8 cellular contexts compared by ENCODE assay signal in genomic region chr18:63074987-63075404, GRCh38.
DNase-seq lines count a peak whose midpoint lies in the region; ATAC-seq and TF ChIP-seq lines count a peak whose summit lies in the region.

No MANE protein-coding gene starts in this region.

- ATAC-seq in HG02981 (IDR thresholded peaks at IDR 0.05; ENCODE audit: unreplicated experiment) (peak; percentile 35), GM19452 (IDR thresholded peaks at IDR 0.05; ENCODE audit: unreplicated experiment) (no peak)

- no peaks in the 10 kb centered on the region for H3K27me3 ChIP-seq in mucosa of rectum (ENCODE audit: control insufficient read depth in 2 of 2, insufficient read depth in 2 of 2, low read length in 2 of 2)

- no peaks in the 10 kb centered on the region for H3K36me3 ChIP-seq in mucosa of rectum (ENCODE audit: control insufficient read depth in 2 of 2, insufficient read depth in 2 of 2, low read length in 2 of 2)

- H3K4me3 ChIP-seq in mucosa of rectum (ENCODE audit: low read length in 2 of 2) = peak overlapping the region; percentile 78 to 80

- H3K27ac ChIP-seq in mucosa of rectum (ENCODE audit: low read depth in 2 of 2, low read length in 2 of 2) = peak overlapping the region; percentile 75 to 90

- peaks cover 0 to 2% of the 10 kb centered on the region in 2 donors for H3K4me1 ChIP-seq in mucosa of rectum (ENCODE audit: control insufficient read depth in 2 of 2, insufficient read depth in 2 of 2, low read length in 2 of 2)

- peak overlapping the region; percentile 48 to 63 for H3K9ac ChIP-seq in mucosa of rectum (ENCODE audit: low read depth in 1 of 2, low read length in 2 of 2)

- no peaks in the 10 kb centered on the region for H3K9me3 ChIP-seq in mucosa of rectum (ENCODE audit: control insufficient read depth in 2 of 2, low read length in 2 of 2)

- TF ChIP-seq POLR2A in erythroblast (IDR thresholded peaks at IDR 0.05; ENCODE audit: low read length) = peak; percentile 65

- DNase-seq in ELF-1 (ENCODE audit: low read depth, low spot score) (peak; percentile 90), NCI-H774 (lab: John Stamatoyannopoulos, UW) (peak; percentile 45), activated T-cell treated with anti-CD3 and anti-CD28 coated beads for 48 hours (ENCODE audit: low read depth) (peak; percentile 55), erythroblast (lab: John Stamatoyannopoulos, UW) (peak; percentile 70 to 72)
- DNase-seq in stimulated activated CD8-positive, alpha-beta memory T cell treated with anti-CD3 and anti-CD28 coated beads, Interleukin-4, amount 100 ng/mL, for 24 hours (ENCODE audit: low read depth) = peak; percentile 48
